1 cellular context compared by ENCODE assay signal in genomic region chr20:20052074-20052970, GRCh38.
TF ChIP-seq lines count a peak whose summit lies in the region.

TSS of gene CFAP61 (plus strand) at chr20:20052532. CDS start at chr20:20056654, 4,122 bp downstream.
TSS of gene CRNKL1 (minus strand) at chr20:20052466. CDS start at chr20:20052342, 124 bp downstream.

TF ChIP-seq in GM12878, 131 proteins besides CTCF, POLR2A, EP300 and RAD21 (continued from another document):
- TF ChIP-seq ZBTB40 (IDR thresholded peaks at IDR 0.05; ENCODE audit: borderline replicate concordance), result peak; percentile 93
- no peak for TF ChIP-seq BACH1 (IDR thresholded peaks at IDR 0.05; ENCODE audit: borderline replicate concordance)
- TF ChIP-seq E2F8 (IDR thresholded peaks at IDR 0.05; ENCODE audit: low read depth, partially characterized antibody), result no peak
